Comparison of ENCODE assay signal across 8 cellular contexts in genomic region chr17:7837375-7838290, GRCh38. TPM values are rescaled to one million over a fixed set of nuclear protein-coding genes. Genes with fewer than 3 reads are reported as not detected.
DNase-seq lines count a peak whose midpoint lies in the region; ATAC-seq and TF ChIP-seq lines count a peak whose summit lies in the region.

No MANE protein-coding gene starts in this region.

- DNase-seq in NCI-H345 treated with DMSO at 0.1 percent for 48 hours (lab: John Stamatoyannopoulos, UW; ENCODE audit: unreplicated experiment) (peak; percentile 49), choroid plexus epithelial cell (ENCODE audit: low read depth) (peak; percentile 11), NCI-H446 treated with DMSO at 0.1 percent for 48 hours (lab: John Stamatoyannopoulos, UW) (no peak), ureter (ENCODE audit: low spot score) (no peak)
- DNase-seq in stimulated activated CD4-positive, alpha-beta T cell treated with anti-CD3 and anti-CD28 coated beads, Interleukin-12 subunit alpha, Interleukin-12 subunit beta, amount 100 ng/mL, for 4 hours = no peak

- H3K4me3 ChIP-seq in GM08714 (ENCODE audit: low read length) (peak overlapping the region; percentile 74), choroid plexus epithelial cell (ENCODE audit: low read depth, low read length) (peak overlapping the region; percentile 79)

- no peaks in the 10 kb centered on the region for H3K9me3 Mint-ChIP-seq in nephron

- ATAC-seq in GM18909 (IDR thresholded peaks at IDR 0.05; ENCODE audit: poor library complexity, unreplicated experiment) = no peak

- H3K4me3 Mint-ChIP-seq in nephron = peak overlapping the region; percentile 94 to 97 (median 96)

- peaks cover 4% of the 10 kb centered on the region for H3K27me3 Mint-ChIP-seq in nephron (ENCODE audit: low read depth)

- H3K27ac Mint-ChIP-seq in nephron = peak overlapping the region; percentile 79 to 99 (median 91)

- no peak for TF ChIP-seq CTCF in choroid plexus epithelial cell (conservative IDR thresholded peaks at IDR 0.05; ENCODE audit: low read depth, low read length)
- no peak for TF ChIP-seq CTCF in nephron (IDR thresholded peaks at IDR 0.05; ENCODE audit: unreplicated experiment in 3 of 3)

- peaks cover 58% of the 10 kb centered on the region for H3K4me1 Mint-ChIP-seq in nephron

- peaks cover 10% of the 10 kb centered on the region for H3K36me3 Mint-ChIP-seq in nephron (ENCODE audit: low read depth)

RNA-seq across cellular contexts. Expression of gene KDM6B, which starts 3.6 kb away (rescaled TPM):
- total RNA-seq in ureter = 31.8 TPM

RNA-seq across cellular contexts. Expression of gene TMEM88, which starts 17.2 kb away (rescaled TPM):
- total RNA-seq in ureter = 9.9 TPM

RNA-seq across cellular contexts. Expression of gene NAA38, which starts 19.7 kb away (rescaled TPM):
- 98.6 TPM for total RNA-seq in ureter

RNA-seq across cellular contexts. Expression of gene CYB5D1, which starts 20.2 kb away (rescaled TPM):
- 15.7 TPM for total RNA-seq in ureter

RNA-seq across cellular contexts. Expression of gene CHD3, which starts 51.0 kb away (rescaled TPM):
- 225 TPM for total RNA-seq in ureter

Comparison
In these comparisons a context has a peak if more than half of its experiments do, and no peak if none do; other contexts are left out.
1. DNase-seq: peak in NCI-H345 treated with DMSO at 0.1 percent for 48 hours (single experiment) and choroid plexus epithelial cell (single experiment); none in NCI-H446 treated with DMSO at 0.1 percent for 48 hours (single experiment), stimulated activated CD4-positive, alpha-beta T cell treated with anti-CD3 and anti-CD28 coated beads, Interleukin-12 subunit alpha, Interleukin-12 subunit beta, amount 100 ng/mL, for 4 hours (single experiment) and ureter (single experiment).